In genomic region chr5:141383345-141383744, GRCh38 we compare ENCODE assay signal across 21 cellular contexts. TPM values are rescaled to one million over a fixed set of nuclear protein-coding genes. Genes with fewer than 3 reads are reported as not detected.
DNase-seq lines count a peak whose midpoint lies in the region; ATAC-seq, FAIRE-seq and TF ChIP-seq lines count a peak whose summit lies in the region.
"Had no signal": no experiment of that assay in that cellular context is flagged by ENCODE, and none has a peak within 500 bp of the region (broad histone marks: within the 10 kb centered on the region; RNA-seq: fewer than 3 reads in every experiment).

No MANE protein-coding gene starts in this region.

- no peaks in the 10 kb centered on the region for H3K36me3 ChIP-seq in kidney (ENCODE audit: control insufficient read depth in 1 of 2, insufficient read depth in 2 of 2, low read length in 2 of 2)
- H3K36me3 ChIP-seq: transverse colon had no signal

- 44% methylated on average over 21 of the region's 21 CpGs for WGBS in A549 (ENCODE audit: missing lambda C conversion rate)

- H3K4me1 Mint-ChIP-seq in CD14-positive monocyte (peaks cover 5% of the 10 kb centered on the region), progenitor cell of endocrine pancreas (ENCODE audit: low read depth) (no peaks in the 10 kb centered on the region)

- H3K9ac ChIP-seq in kidney (ENCODE audit: low read length in 2 of 2): no peak overlapping the region
- H3K9ac ChIP-seq: GM23248 had no signal

- H3K27me3 Mint-ChIP-seq in CD14-positive monocyte (ENCODE audit: low read depth in 3 of 3) (peaks cover 39 to 65% (median 56%) of the 10 kb centered on the region in 3 donors), progenitor cell of endocrine pancreas (no peaks in the 10 kb centered on the region)

- H3K9me3 Mint-ChIP-seq in CD14-positive monocyte (peaks cover 25 to 58% (median 50%) of the 10 kb centered on the region in 7 donors), progenitor cell of endocrine pancreas (ENCODE audit: low read depth) (peaks cover 48% of the 10 kb centered on the region)

- H3K4me1 ChIP-seq in A549: no peaks in the 10 kb centered on the region
- H3K4me1 ChIP-seq in kidney (ENCODE audit: control insufficient read depth in 1 of 2, insufficient read depth in 1 of 2, low read depth in 1 of 2, low read length in 2 of 2): no peaks in the 10 kb centered on the region
- H3K4me1 ChIP-seq: transverse colon had no signal

- H3K9me3 ChIP-seq in A549: peaks cover 35% of the 10 kb centered on the region
- H3K9me3 ChIP-seq in kidney (ENCODE audit: control insufficient read depth in 1 of 2, low read length in 2 of 2): peaks cover 13 to 62% of the 10 kb centered on the region in 2 donors

- H3K36me3 Mint-ChIP-seq in CD14-positive monocyte (peaks cover 0 to 6% of the 10 kb centered on the region in 2 donors), progenitor cell of endocrine pancreas (ENCODE audit: insufficient read depth) (peaks cover 13% of the 10 kb centered on the region)
- H3K36me3 Mint-ChIP-seq: natural killer cell had no signal

- POLR2A ChIA-PET in A549 (lab: Yijun Ruan, JAX): interaction anchor here (0.8 to 1.5 kb wide), 3 partner anchors 13 to 181 kb away, joined by 3 to 4 read pairs (median 3); partner anchors contain the start of genes PCDHGB3 and TAF7

- ATAC-seq in A549 (peak; percentile 22 to 27; a peak in 4 of 6 replicates), HG02763 (IDR thresholded peaks at IDR 0.05; ENCODE audit: unreplicated experiment) (no peak), HG03097 (IDR thresholded peaks at IDR 0.05; ENCODE audit: low FRiP score, unreplicated experiment) (no peak)
- ATAC-seq: left colon had no signal

- peak overlapping the region; percentile 88 for H3K4me3 ChIP-seq in A549
- H3K4me3 ChIP-seq in astrocyte of the spinal cord (ENCODE audit: low read depth, low read length): peak overlapping the region; percentile 46
- peak overlapping the region; percentile 3 to 43 for H3K4me3 ChIP-seq in kidney (ENCODE audit: low read length in 2 of 2)
- H3K4me3 ChIP-seq: GM23248, hepatocyte had no signal

- in situ Hi-C loops in astrocyte of the spinal cord (cut with HindIII; ENCODE audit: low sequenced_read_pairs): no loop called here

- H3K27ac ChIP-seq in A549 (peak overlapping the region; percentile 87 to 88), kidney (ENCODE audit: low read depth in 2 of 2, low read length in 2 of 2) (no peak overlapping the region)
- H3K27ac ChIP-seq: epithelial cell of prostate, GM23248, hepatocyte, RWPE1, transverse colon had no signal

- TF ChIP-seq RAD21 in A549 (conservative IDR thresholded peaks at IDR 0.05 in 1 of 2, IDR thresholded peaks at IDR 0.05 in 1 of 2): no peak

- H3K27ac Mint-ChIP-seq in CD14-positive monocyte: no peak overlapping the region
- H3K27ac Mint-ChIP-seq in progenitor cell of endocrine pancreas: no peak overlapping the region
- H3K27ac Mint-ChIP-seq: natural killer cell had no signal

- no peak for TF ChIP-seq POLR2A in A549 (IDR thresholded peaks at IDR 0.05; ENCODE audit: low read length)

- no peak for TF ChIP-seq EP300 in A549 (IDR thresholded peaks at IDR 0.05)

- peak in 1 of 2 experiments; percentile 20 for DNase-seq in A549 (ENCODE audit: low read depth in 1 of 2, low spot score in 1 of 2)
- no peak for DNase-seq in CD14-positive monocyte (ENCODE audit: low spot score)
- no peak for DNase-seq in astrocyte of the spinal cord (ENCODE audit: low read depth, low spot score)
- no peak for DNase-seq in kidney
- no peak for DNase-seq in AG08396 (ENCODE audit: low spot score)
- no peak for DNase-seq in progenitor cell of endocrine pancreas (ENCODE audit: low spot score, unreplicated experiment)
- DNase-seq: activated CD4-positive, alpha-beta T cell treated with anti-CD3 and anti-CD28 coated beads for 1 hour; activated T-cell treated with anti-CD3 and anti-CD28 coated beads for 4 hours; C1 segment of cervical spinal cord; GM23248; NCI-H1105 treated with DMSO at 0.1 percent for 48 hours; retina; stimulated activated CD4-positive, alpha-beta T cell treated with anti-CD3 and anti-CD28 coated beads, Interleukin-2, amount 100 ng/mL, for 48 hours; transverse colon had no signal

- peak overlapping the region; percentile 99 for H3K4me2 ChIP-seq in A549
- H3K4me2 ChIP-seq: hepatocyte had no signal

- CTCF ChIA-PET in A549 (lab: Yijun Ruan, JAX): interaction anchor here (0.7 to 2.2 kb wide), 31 partner anchors 11 to 562 kb away, joined by 3 to 19 read pairs (median 4); partner anchors contain the start of genes PCDHA5, PCDHGA1, PCDHGA5 and PCDHGB3

- intact Hi-C loops in CD14-positive monocyte (cut with micrococcal nuclease): no loop called here
- intact Hi-C loops in kidney (cut with DNase I): no loop called here

- H3K4me3 Mint-ChIP-seq in CD14-positive monocyte (peak overlapping the region; percentile 64 to 65), progenitor cell of endocrine pancreas (ENCODE audit: low read depth) (no peak overlapping the region)

- FAIRE-seq in A549 (lab: Jason Lieb, UNC) (no peak), kidney (lab: Jason Lieb, UNC) (no peak)

- TF ChIP-seq CTCF in A549 (IDR thresholded peaks at IDR 0.05) (no peak), CD14-positive monocyte (IDR thresholded peaks at IDR 0.05) (no peak), astrocyte of the spinal cord (IDR thresholded peaks at IDR 0.05; ENCODE audit: low read depth, low read length) (no peak), kidney (IDR thresholded peaks at IDR 0.05; ENCODE audit: borderline replicate concordance, extremely low read depth, insufficient read depth) (no peak), progenitor cell of endocrine pancreas (IDR thresholded peaks at IDR 0.05; ENCODE audit: unreplicated experiment) (no peak)

TF ChIP-seq in A549, 52 proteins besides CTCF, POLR2A, EP300 and RAD21 (continues in another document):
- TF ChIP-seq TP53 (CRISPR knock-in tag; IDR thresholded peaks at IDR 0.05) (no peak), KDM5A (IDR thresholded peaks at IDR 0.05) (no peak), ATOH8 (CRISPR knock-in tag; IDR thresholded peaks at IDR 0.05; ENCODE audit: low read depth) (no peak), MYC (IDR thresholded peaks at IDR 0.05; ENCODE audit: borderline replicate concordance, low read length) (no peak), MAFK (IDR thresholded peaks at IDR 0.05; ENCODE audit: partially characterized antibody) (no peak), SMC3 (IDR thresholded peaks at IDR 0.05) (no peak), FOXS1 (CRISPR knock-in tag; IDR thresholded peaks at IDR 0.05) (no peak)

RNA-seq across cellular contexts. Expression of gene PCDHGA7, which starts 0.8 kb away (rescaled TPM):
- polyA plus RNA-seq in A549 (2011; rRNA removed) (0.95 and 1.1 TPM in 2 replicates), A549 (2017; fragmentation: RNase III; extraction: RNeasy Plus Mini Kit Qiagen cat#74134 plus additional on column Dnase treatment) (0.70 to 0.84 TPM (median 0.76 TPM) in 3 replicates), CD14-positive monocyte (not detected), kidney (ENCODE audit: insufficient read depth, low read depth, low replicate concordance) (0.49 TPM)
- polyA plus RNA-seq in A549 (2012; cell fraction: cytosol; rRNA removed): 0.29 and 0.48 TPM in 2 replicates
- 1.6 and 1.7 TPM in 2 replicates for polyA plus RNA-seq in A549 (2012; cell fraction: nucleus; rRNA removed)
- 0.99 and 1.5 TPM in 2 replicates for polyA minus RNA-seq in A549 (2011; rRNA and poly(A)+ RNA removed)
- total RNA-seq in kidney (4.1 TPM), progenitor cell of endocrine pancreas (0.41 and 0.49 TPM in 2 replicates)
- polyA plus RNA-seq: hepatocyte had no signal

RNA-seq across cellular contexts. Expression of gene PCDHGB4, which starts 4.2 kb away (rescaled TPM):
- 1.4 and 1.5 TPM in 2 replicates for polyA plus RNA-seq in A549 (2011; rRNA removed)
- polyA plus RNA-seq in A549 (2012; cell fraction: cytosol; rRNA removed): 0.66 and 1.00 TPM in 2 replicates
- polyA plus RNA-seq in A549 (2012; cell fraction: nucleus; rRNA removed): 2.7 and 3.4 TPM in 2 replicates
- 0.90 to 1.6 TPM (median 1.1 TPM) in 3 replicates for polyA plus RNA-seq in A549 (2017; fragmentation: RNase III; extraction: RNeasy Plus Mini Kit Qiagen cat#74134 plus additional on column Dnase treatment)
- 3.1 and 3.7 TPM in 2 replicates for polyA minus RNA-seq in A549 (2011; rRNA and poly(A)+ RNA removed)
- polyA plus RNA-seq in CD14-positive monocyte: not detected
- total RNA-seq in kidney: 6.1 TPM
- polyA plus RNA-seq in kidney (ENCODE audit: insufficient read depth, low read depth, low replicate concordance): 1.0 TPM
- total RNA-seq in progenitor cell of endocrine pancreas: 16.1 and 17.0 TPM in 2 replicates

RNA-seq across cellular contexts. Expression of gene PCDHGA8, which starts 9.1 kb away (rescaled TPM):
- polyA plus RNA-seq in A549 (2011; rRNA removed) (0.08 and 0.11 TPM in 2 replicates), A549 (2017; fragmentation: RNase III; extraction: RNeasy Plus Mini Kit Qiagen cat#74134 plus additional on column Dnase treatment) (0.03 to 0.04 TPM (median 0.04 TPM) in 3 replicates), CD14-positive monocyte (not detected), kidney (ENCODE audit: insufficient read depth, low read depth, low replicate concordance) (0.09 TPM)
- 0.04 TPM in 2 replicates for polyA plus RNA-seq in A549 (2012; cell fraction: cytosol; rRNA removed)
- polyA plus RNA-seq in A549 (2012; cell fraction: nucleus; rRNA removed): 0.27 and 0.30 TPM in 2 replicates
- polyA minus RNA-seq in A549 (2011; rRNA and poly(A)+ RNA removed): 1.2 and 1.5 TPM in 2 replicates
- total RNA-seq in kidney (1.8 TPM), progenitor cell of endocrine pancreas (1.5 and 1.9 TPM in 2 replicates)

RNA-seq across cellular contexts. Expression of gene PCDHGA6, which starts 9.7 kb away (rescaled TPM):
- polyA plus RNA-seq in A549 (2011; rRNA removed) (0.98 and 1.0 TPM in 2 replicates), A549 (2017; fragmentation: RNase III; extraction: RNeasy Plus Mini Kit Qiagen cat#74134 plus additional on column Dnase treatment) (0.22 to 0.37 TPM (median 0.23 TPM) in 3 replicates), CD14-positive monocyte (not detected), kidney (ENCODE audit: insufficient read depth, low read depth, low replicate concordance) (0.34 TPM)
- polyA plus RNA-seq in A549 (2012; cell fraction: cytosol; rRNA removed): 0.28 and 0.51 TPM in 2 replicates
- polyA plus RNA-seq in A549 (2012; cell fraction: nucleus; rRNA removed): 1.7 and 1.8 TPM in 2 replicates
- 1.4 and 1.6 TPM in 2 replicates for polyA minus RNA-seq in A549 (2011; rRNA and poly(A)+ RNA removed)
- total RNA-seq in kidney (7.2 TPM), progenitor cell of endocrine pancreas (0.60 and 0.80 TPM in 2 replicates)
- total RNA-seq: hepatocyte had no signal

RNA-seq across cellular contexts. Expression of gene PCDHGB3, which starts 13.3 kb away (rescaled TPM):
- polyA plus RNA-seq in A549 (2011; rRNA removed) (1.1 and 1.2 TPM in 2 replicates), A549 (2017; fragmentation: RNase III; extraction: RNeasy Plus Mini Kit Qiagen cat#74134 plus additional on column Dnase treatment) (0.16 to 0.44 TPM (median 0.28 TPM) in 3 replicates), CD14-positive monocyte (not detected), kidney (ENCODE audit: insufficient read depth, low read depth, low replicate concordance) (0.15 TPM)
- polyA plus RNA-seq in A549 (2012; cell fraction: cytosol; rRNA removed): 0.29 and 0.40 TPM in 2 replicates
- 1.8 and 2.0 TPM in 2 replicates for polyA plus RNA-seq in A549 (2012; cell fraction: nucleus; rRNA removed)
- 4.0 and 4.4 TPM in 2 replicates for polyA minus RNA-seq in A549 (2011; rRNA and poly(A)+ RNA removed)
- total RNA-seq in kidney (4.4 TPM), progenitor cell of endocrine pancreas (0.60 and 0.73 TPM in 2 replicates)
- total RNA-seq: hepatocyte had no signal
- polyA plus RNA-seq: hepatocyte had no signal

Comparison
In these comparisons a context has a peak if more than half of its experiments do, and no peak if none do; other contexts are left out.
1. ATAC-seq: peak in A549 (2 of 2); none in HG02763 (single experiment) and HG03097 (single experiment).
2. H3K27ac ChIP-seq: peak in A549 (2 of 2); none in kidney (0 of 2).
3. H3K4me3 ChIP-seq: peak in every context shown above with its lines; median percentile 88 in A549; 46 in astrocyte of the spinal cord; 23 in kidney.